Comparison of ENCODE assay signal across 11 cellular contexts in genomic region chr20:32822189-32822588, GRCh38. TPM values are rescaled to one million over a fixed set of nuclear protein-coding genes. Genes with fewer than 3 reads are reported as not detected.
DNase-seq lines count a peak whose midpoint lies in the region; ATAC-seq and TF ChIP-seq lines count a peak whose summit lies in the region.
"Had no signal": no experiment of that assay in that cellular context is flagged by ENCODE, and none has a peak within 500 bp of the region (broad histone marks: within the 10 kb centered on the region; RNA-seq: fewer than 3 reads in every experiment).

No MANE protein-coding gene starts in this region.

- peak overlapping the region; percentile 60 to 93 for H3K4me3 Mint-ChIP-seq in activated T-cell treated with anti-CD3 and anti-CD28 coated beads, Interleukin-2, amount 50 U/mL, for 72 hours
- H3K4me3 Mint-ChIP-seq in activated CD4-positive, alpha-beta memory T cell treated with anti-CD3 and anti-CD28 coated beads, Interleukin-2, amount 10 ng/mL, durations not matched to agents 7 days and 5 days, result peak overlapping the region; percentile 99
- H3K4me3 Mint-ChIP-seq in osteocyte (ENCODE audit: unreplicated experiment), result no peak overlapping the region

- H3K27ac Mint-ChIP-seq in activated T-cell treated with anti-CD3 and anti-CD28 coated beads, Interleukin-2, amount 50 U/mL, for 72 hours, result peak overlapping the region; percentile 2
- no peak overlapping the region for H3K27ac Mint-ChIP-seq in activated CD4-positive, alpha-beta memory T cell treated with anti-CD3 and anti-CD28 coated beads, Interleukin-2, amount 10 ng/mL, durations not matched to agents 7 days and 5 days
- H3K27ac Mint-ChIP-seq in osteocyte (ENCODE audit: unreplicated experiment), result no peak overlapping the region

- no peaks in the 10 kb centered on the region for H3K27me3 Mint-ChIP-seq in activated T-cell treated with anti-CD3 and anti-CD28 coated beads, Interleukin-2, amount 50 U/mL, for 72 hours (ENCODE audit: low read depth)
- no peaks in the 10 kb centered on the region for H3K27me3 Mint-ChIP-seq in activated CD4-positive, alpha-beta memory T cell treated with anti-CD3 and anti-CD28 coated beads, Interleukin-2, amount 10 ng/mL, durations not matched to agents 7 days and 5 days
- H3K27me3 Mint-ChIP-seq in osteocyte (ENCODE audit: unreplicated experiment), result no peaks in the 10 kb centered on the region

- DNase-seq in activated T-cell treated with anti-CD3 and anti-CD28 coated beads, Interleukin-2, amount 50 U/mL, for 72 hours, result no peak
- DNase-seq in activated T-cell treated with anti-CD3 and anti-CD28 coated beads for 4 hours (no peak), foreskin fibroblast (peak; percentile 5 to 42), thyroid gland (no peak), iPS-NIHi7 (ENCODE audit: extremely low spot score) (no peak), osteocyte (ENCODE audit: extremely low spot score, unreplicated experiment) (no peak), COR-L47 (lab: John Stamatoyannopoulos, UW) (no peak)
- no peak for DNase-seq in activated CD4-positive, alpha-beta memory T cell treated with anti-CD3 and anti-CD28 coated beads, Interleukin-2, amount 10 ng/mL, durations not matched to agents 7 days and 5 days
- DNase-seq: left cardiac atrium, NCI-H446 treated with DMSO at 0.1 percent for 48 hours had no signal

- H3K36me3 Mint-ChIP-seq in activated T-cell treated with anti-CD3 and anti-CD28 coated beads, Interleukin-2, amount 50 U/mL, for 72 hours (ENCODE audit: insufficient read depth in 2 of 2), result peaks cover 8 to 14% of the 10 kb centered on the region in 2 donors
- peaks cover 36% of the 10 kb centered on the region for H3K36me3 Mint-ChIP-seq in activated CD4-positive, alpha-beta memory T cell treated with anti-CD3 and anti-CD28 coated beads, Interleukin-2, amount 10 ng/mL, durations not matched to agents 7 days and 5 days (ENCODE audit: low read depth)
- H3K36me3 Mint-ChIP-seq in osteocyte (ENCODE audit: unreplicated experiment), result peaks cover 5% of the 10 kb centered on the region

- POLR2A ChIA-PET in activated CD4-positive, alpha-beta memory T cell treated with anti-CD3 and anti-CD28 coated beads, Interleukin-2, amount 10 ng/mL, durations not matched to agents 7 days and 5 days (lab: Charles Lee), result interaction anchor here (1.5 to 3.8 kb wide), 2 partner anchors 10 to 141 kb away, joined by 3 to 18 read pairs; no protein-coding TSS in a partner anchor

- H3K27ac ChIP-seq in thyroid gland, result peak overlapping the region; percentile 39 to 93 (median 78)

- 82 to 83% methylated on average over 5 of the region's 5 CpGs for WGBS in thyroid gland, 2 donors

- peaks cover 52 to 57% of the 10 kb centered on the region in 2 donors for H3K4me1 ChIP-seq in thyroid gland

- H3K4me3 ChIP-seq in foreskin fibroblast (ENCODE audit: low read depth in 1 of 2, low read length in 2 of 2) (no peak overlapping the region), thyroid gland (replicated peaks in 1 of 3) (no peak overlapping the region)
- H3K4me3 ChIP-seq: prostate gland had no signal

- no peak for TF ChIP-seq POLR2A in thyroid gland (IDR thresholded peaks at IDR 0.05)

- no peaks in the 10 kb centered on the region for H3K9me3 Mint-ChIP-seq in activated T-cell treated with anti-CD3 and anti-CD28 coated beads, Interleukin-2, amount 50 U/mL, for 72 hours
- H3K9me3 Mint-ChIP-seq in activated CD4-positive, alpha-beta memory T cell treated with anti-CD3 and anti-CD28 coated beads, Interleukin-2, amount 10 ng/mL, durations not matched to agents 7 days and 5 days, result no peaks in the 10 kb centered on the region
- no peaks in the 10 kb centered on the region for H3K9me3 Mint-ChIP-seq in osteocyte (ENCODE audit: unreplicated experiment)

- TF ChIP-seq CTCF in foreskin fibroblast (IDR thresholded peaks at IDR 0.05; ENCODE audit: low read depth, low read length) (no peak), thyroid gland (IDR thresholded peaks at IDR 0.05) (no peak), osteocyte (IDR thresholded peaks at IDR 0.05) (no peak)

- H3K9me3 ChIP-seq in thyroid gland, result no peaks in the 10 kb centered on the region
- H3K9me3 ChIP-seq: prostate gland had no signal

- H3K36me3 ChIP-seq in thyroid gland, result peaks cover 6 to 7% of the 10 kb centered on the region in 2 donors
- H3K36me3 ChIP-seq: prostate gland had no signal

- H3K27me3 ChIP-seq in thyroid gland, result no peaks in the 10 kb centered on the region

- ATAC-seq in activated T-cell treated with anti-CD3 and anti-CD28 coated beads, Interleukin-2, amount 50 U/mL, for 72 hours (replicated peaks in 1 of 2), result no peak

- CTCF ChIA-PET in activated CD4-positive, alpha-beta memory T cell treated with anti-CD3 and anti-CD28 coated beads, Interleukin-2, amount 10 ng/mL, durations not matched to agents 7 days and 5 days (lab: Charles Lee), result interaction anchor here (0.9 to 1.1 kb wide), 2 partner anchors 8 to 32 kb away, joined by 4 read pairs; no protein-coding TSS in a partner anchor

- intact Hi-C loops in thyroid gland (cut with DNase I), result no loop called here

- H3K4me1 Mint-ChIP-seq in activated T-cell treated with anti-CD3 and anti-CD28 coated beads, Interleukin-2, amount 50 U/mL, for 72 hours (ENCODE audit: low read depth), result peaks cover 45% of the 10 kb centered on the region
- H3K4me1 Mint-ChIP-seq in activated CD4-positive, alpha-beta memory T cell treated with anti-CD3 and anti-CD28 coated beads, Interleukin-2, amount 10 ng/mL, durations not matched to agents 7 days and 5 days, result peaks cover 44% of the 10 kb centered on the region
- peaks cover 40% of the 10 kb centered on the region for H3K4me1 Mint-ChIP-seq in osteocyte (ENCODE audit: unreplicated experiment)

RNA-seq across cellular contexts. Expression of gene MAPRE1, which starts 2.4 kb away (rescaled TPM):
- 100 to 1,000 TPM in 1 of 2 donors, 10 to 100 TPM in 1; 94.6 to 100 TPM for total RNA-seq in activated T-cell treated with anti-CD3 and anti-CD28 coated beads, Interleukin-2, amount 50 U/mL, for 72 hours
- total RNA-seq in activated CD4-positive, alpha-beta memory T cell treated with anti-CD3 and anti-CD28 coated beads, Interleukin-2, amount 10 ng/mL, durations not matched to agents 7 days and 5 days, result 100 to 1,000 TPM; 134 to 135 TPM
- total RNA-seq in thyroid gland (100 to 1,000 TPM in 3 of 4 donors, 10 to 100 TPM in 1; 98.9 to 143 (median 110) TPM), osteocyte (92.8 and 94.8 TPM in 2 replicates)

RNA-seq across cellular contexts. Expression of gene EFCAB8, which starts 36.5 kb away (rescaled TPM):
- total RNA-seq in activated T-cell treated with anti-CD3 and anti-CD28 coated beads, Interleukin-2, amount 50 U/mL, for 72 hours, result 1 to 10 TPM; 1.7 to 2.7 TPM
- under 1 TPM; 0.25 to 0.55 TPM for total RNA-seq in activated CD4-positive, alpha-beta memory T cell treated with anti-CD3 and anti-CD28 coated beads, Interleukin-2, amount 10 ng/mL, durations not matched to agents 7 days and 5 days
- total RNA-seq in thyroid gland (1 to 10 TPM in 1 of 4 donors, under 1 TPM in 1, not detected in 2; 0.27 to 2.3 TPM), osteocyte (0.64 and 0.97 TPM in 2 replicates)

Comparison
In these comparisons a context has a peak if more than half of its experiments do, and no peak if none do; other contexts are left out.
1. DNase-seq: peak in foreskin fibroblast (2 of 2); none in activated T-cell treated with anti-CD3 and anti-CD28 coated beads, Interleukin-2, amount 50 U/mL, for 72 hours (0 of 2), activated T-cell treated with anti-CD3 and anti-CD28 coated beads for 4 hours (single experiment), activated CD4-positive, alpha-beta memory T cell treated with anti-CD3 and anti-CD28 coated beads, Interleukin-2, amount 10 ng/mL, durations not matched to agents 7 days and 5 days (single experiment), thyroid gland (0 of 2), iPS-NIHi7 (single experiment), osteocyte (single experiment) and COR-L47 (single experiment).